ENCODE assay signal across 8 cellular contexts in the genomic region with DNA sequence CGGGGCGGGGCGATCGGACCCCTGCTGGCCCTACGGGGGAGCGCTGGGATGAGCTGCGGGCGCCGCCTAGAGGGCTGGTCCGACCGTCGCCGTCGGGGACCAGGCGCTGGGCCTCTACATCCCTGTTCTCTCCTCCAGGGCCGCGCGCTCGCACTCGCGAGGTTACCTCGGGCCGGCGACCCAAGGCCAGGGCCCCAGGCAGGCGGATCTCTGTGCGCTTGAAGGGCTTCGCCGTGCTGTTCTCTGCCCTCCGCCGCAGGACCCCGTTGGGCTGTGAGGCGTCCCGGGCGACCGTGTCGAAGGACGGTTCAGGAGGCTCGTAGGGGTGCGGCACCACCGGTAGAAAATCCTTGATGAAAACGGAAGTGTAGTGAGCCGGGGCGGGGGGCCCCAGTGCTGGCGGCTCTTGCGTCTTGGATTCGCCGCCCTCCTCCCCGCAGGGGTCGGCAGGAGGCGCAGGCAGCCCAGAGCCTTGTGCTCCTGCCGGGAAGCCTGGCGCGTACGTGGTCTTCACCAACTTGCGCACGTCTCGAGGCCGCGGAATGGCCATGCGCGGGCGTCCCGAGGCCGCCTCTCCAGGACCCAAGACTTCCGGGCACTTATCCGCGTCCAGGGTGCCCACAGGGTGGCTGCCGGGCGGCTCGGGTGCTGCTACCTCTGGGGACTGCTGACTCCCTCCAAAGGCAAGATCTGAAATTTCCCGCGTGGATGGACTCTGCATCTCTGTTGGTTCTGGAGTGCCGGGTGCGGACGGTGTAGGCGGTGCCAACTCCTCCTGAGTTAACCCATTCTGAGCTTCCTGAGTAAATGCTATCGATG. TPM values are rescaled to one million over a fixed set of nuclear protein-coding genes. Genes with fewer than 3 reads are reported as not detected.
DNase-seq lines count a peak whose midpoint lies in the region; ATAC-seq and TF ChIP-seq lines count a peak whose summit lies in the region.

No MANE protein-coding gene starts in this region.

- no peaks in the 10 kb centered on the region for H3F3A ChIP-seq in OCI-LY1 (ENCODE audit: insufficient read depth, low read length)

- H3K4me1 ChIP-seq in OCI-LY1 (ENCODE audit: insufficient read depth, low read length, severe bottlenecking) (peaks cover 71% of the 10 kb centered on the region), prostate gland (replicated peaks) (peaks cover 36% of the 10 kb centered on the region), SJCRH30 (peaks cover 14% of the 10 kb centered on the region)

- H3K4me1 Mint-ChIP-seq in activated T-cell treated with anti-CD3 and anti-CD28 coated beads, Interleukin-2, amount 50 U/mL, for 72 hours (ENCODE audit: low read depth) = peaks cover 74% of the 10 kb centered on the region

- H3K36me3 ChIP-seq in OCI-LY1 (ENCODE audit: insufficient read depth, low read length) (peaks cover 13% of the 10 kb centered on the region), prostate gland (no peaks in the 10 kb centered on the region), SJCRH30 (no peaks in the 10 kb centered on the region)

- no peaks in the 10 kb centered on the region for H3K27me3 Mint-ChIP-seq in activated T-cell treated with anti-CD3 and anti-CD28 coated beads, Interleukin-2, amount 50 U/mL, for 72 hours (ENCODE audit: low read depth)

- H3K27ac ChIP-seq in OCI-LY1 (ENCODE audit: low read depth, low read length, poor library complexity, severe bottlenecking) (peak overlapping the region; percentile 98), prostate gland (peak overlapping the region; percentile 67 to 83), SJCRH30 (no peak overlapping the region)

- H2AFZ ChIP-seq in OCI-LY1 (ENCODE audit: low read length) = no peak overlapping the region

- H3K4me3 ChIP-seq in OCI-LY1 (ENCODE audit: low read depth, low read length, poor library complexity, severe bottlenecking) = peak overlapping the region; percentile 90
- peak overlapping the region; percentile 60 for H3K4me3 ChIP-seq in fibroblast of villous mesenchyme (ENCODE audit: low read depth, low read length)
- peak overlapping the region; percentile 30 to 39 for H3K4me3 ChIP-seq in prostate gland
- no peak overlapping the region for H3K4me3 ChIP-seq in SJCRH30

- no peaks in the 10 kb centered on the region for H3K9me2 ChIP-seq in OCI-LY1 (ENCODE audit: low read depth, low read length)

- ATAC-seq in GM18520 (IDR thresholded peaks at IDR 0.05; ENCODE audit: unreplicated experiment) (peak; percentile 28), HG03039 (IDR thresholded peaks at IDR 0.05; ENCODE audit: unreplicated experiment) (peak; percentile 45)
- ATAC-seq in activated T-cell treated with anti-CD3 and anti-CD28 coated beads, Interleukin-2, amount 50 U/mL, for 72 hours (replicated peaks in 1 of 2) = peak; percentile 76 to 78

- in situ Hi-C loops in ACHN (cut with HindIII; ENCODE audit: low pct_ligation_motif_present, low pct_unique_long_range_greater_than_20kb, low sequenced_read_pairs) = no loop called here

- peak overlapping the region; percentile 97 to 98 for H3K4me3 Mint-ChIP-seq in activated T-cell treated with anti-CD3 and anti-CD28 coated beads, Interleukin-2, amount 50 U/mL, for 72 hours

- peak overlapping the region; percentile 88 for H3K4me2 ChIP-seq in OCI-LY1 (ENCODE audit: low read length)

- H3K9me3 Mint-ChIP-seq in activated T-cell treated with anti-CD3 and anti-CD28 coated beads, Interleukin-2, amount 50 U/mL, for 72 hours = no peaks in the 10 kb centered on the region

- no peaks in the 10 kb centered on the region; the same call in 1 of the 2 replicates for H3K79me2 ChIP-seq in OCI-LY1 (ENCODE audit: insufficient read depth, low read length)

- peak; percentile 88 for TF ChIP-seq CTCF in OCI-LY1 (IDR thresholded peaks at IDR 0.05; ENCODE audit: low read length)
- TF ChIP-seq CTCF in fibroblast of villous mesenchyme (IDR thresholded peaks at IDR 0.05; ENCODE audit: insufficient read depth, low read depth, low read length) = peak; percentile 63
- peak in 3 of 4 experiments; percentile 55 to 89 (median 76) for TF ChIP-seq CTCF in prostate gland (IDR thresholded peaks at IDR 0.05)

- H3K9me3 ChIP-seq in OCI-LY1 (ENCODE audit: low read length) (no peaks in the 10 kb centered on the region), prostate gland (no peaks in the 10 kb centered on the region), SJCRH30 (replicated peaks) (0 out of 2 replicates have a peak, but pooled peaks cover 3% of the 10 kb centered on the region)

- TF ChIP-seq POLR2A in prostate gland (IDR thresholded peaks at IDR 0.05) = no peak

- DNase-seq in ACHN = peak; percentile 69
- DNase-seq in activated T-cell treated with anti-CD3 and anti-CD28 coated beads, Interleukin-2, amount 50 U/mL, for 72 hours = peak; percentile 94
- DNase-seq in fibroblast of villous mesenchyme (ENCODE audit: low read depth) = no peak
- DNase-seq in prostate gland (ENCODE audit: low spot score) = peak; percentile 55
- DNase-seq in SJCRH30 = no peak

- H3K27me3 ChIP-seq in OCI-LY1 (ENCODE audit: insufficient read depth, low read length) (no peaks in the 10 kb centered on the region), prostate gland (replicated peaks; ENCODE audit: insufficient read depth) (no peaks in the 10 kb centered on the region), SJCRH30 (no peaks in the 10 kb centered on the region)

- H3K36me3 Mint-ChIP-seq in activated T-cell treated with anti-CD3 and anti-CD28 coated beads, Interleukin-2, amount 50 U/mL, for 72 hours (ENCODE audit: insufficient read depth in 2 of 2) = peaks cover 5 to 8% of the 10 kb centered on the region in 2 donors

- H3K27ac Mint-ChIP-seq in activated T-cell treated with anti-CD3 and anti-CD28 coated beads, Interleukin-2, amount 50 U/mL, for 72 hours = peak overlapping the region; percentile 94

- H4K20me1 ChIP-seq in OCI-LY1 (ENCODE audit: insufficient read depth, low read length) = no peaks in the 10 kb centered on the region

- intact Hi-C loops in prostate gland (cut with DNase I) = no loop called here

- peak overlapping the region; percentile 97 for H3K9ac ChIP-seq in OCI-LY1 (ENCODE audit: low read length)

- WGBS in prostate gland = 10% methylated on average over 49 of the region's 77 CpGs

RNA-seq across cellular contexts. Expression of a gene that starts 2.0 kb away (rescaled TPM):
- 1 to 10 TPM; 3.1 to 4.6 TPM for total RNA-seq in activated T-cell treated with anti-CD3 and anti-CD28 coated beads, Interleukin-2, amount 50 U/mL, for 72 hours
- total RNA-seq in fibroblast of villous mesenchyme (3.9 and 4.3 TPM in 2 replicates), prostate gland (1 to 10 TPM; 2.4 TPM)
- total RNA-seq in SJCRH30 (2014; rRNA removed; shearing (Covaris generic)) = 0.38 and 0.59 TPM in 2 replicates

RNA-seq across cellular contexts. Expression of a gene that starts 3.2 kb away (rescaled TPM):
- total RNA-seq in activated T-cell treated with anti-CD3 and anti-CD28 coated beads, Interleukin-2, amount 50 U/mL, for 72 hours = 10 to 100 TPM; 19.7 to 27.3 TPM
- total RNA-seq in fibroblast of villous mesenchyme (under 0.01 and 0.43 TPM in 2 replicates), prostate gland (1 to 10 TPM; 2.7 to 4.3 TPM)
- 0.24 TPM in 1 of 2 replicates, not detected in the other for total RNA-seq in SJCRH30 (2014; rRNA removed; shearing (Covaris generic))

RNA-seq across cellular contexts. Expression of a gene that starts 9.8 kb away (rescaled TPM):
- 1 to 10 TPM; 1.9 to 2.8 TPM for total RNA-seq in activated T-cell treated with anti-CD3 and anti-CD28 coated beads, Interleukin-2, amount 50 U/mL, for 72 hours
- total RNA-seq in fibroblast of villous mesenchyme (not detected in 2 replicates), prostate gland (10 to 100 TPM; 11.5 to 26.3 TPM)
- not detected in 2 replicates for total RNA-seq in SJCRH30 (2014; rRNA removed; shearing (Covaris generic))

RNA-seq across cellular contexts. Expression of a gene that starts 11.0 kb away (rescaled TPM):
- total RNA-seq in activated T-cell treated with anti-CD3 and anti-CD28 coated beads, Interleukin-2, amount 50 U/mL, for 72 hours = 1 to 10 TPM; 3.3 to 3.5 TPM
- total RNA-seq in fibroblast of villous mesenchyme (3.9 and 5.2 TPM in 2 replicates), prostate gland (10 to 100 TPM in 1 of 2 donors, 1 to 10 TPM in 1; 4.4 to 27.3 TPM)
- 8.2 and 8.8 TPM in 2 replicates for total RNA-seq in SJCRH30 (2014; rRNA removed; shearing (Covaris generic))

RNA-seq across cellular contexts. Expression of a gene that starts 46.4 kb away (rescaled TPM):
- 10 to 100 TPM; 46.1 to 73.7 TPM for total RNA-seq in activated T-cell treated with anti-CD3 and anti-CD28 coated beads, Interleukin-2, amount 50 U/mL, for 72 hours
- 8.1 and 16.4 TPM in 2 replicates for total RNA-seq in fibroblast of villous mesenchyme
- 10 to 100 TPM in 1 of 2 donors, 1 to 10 TPM in 1; 7.3 to 11.5 TPM for total RNA-seq in prostate gland
- 19.7 and 19.8 TPM in 2 replicates for total RNA-seq in SJCRH30 (2014; rRNA removed; shearing (Covaris generic))

Comparison
In these comparisons a context has a peak if more than half of its experiments do, and no peak if none do; other contexts are left out.
1. DNase-seq: peak in ACHN (single experiment), activated T-cell treated with anti-CD3 and anti-CD28 coated beads, Interleukin-2, amount 50 U/mL, for 72 hours (2 of 2) and prostate gland (single experiment); none in fibroblast of villous mesenchyme (single experiment) and SJCRH30 (0 of 2).
2. Peak in every context shown above with its lines, with median percentiles within 50 percentile points of each other: ATAC-seq and CTCF ChIP-seq.